17 cellular contexts compared by ENCODE assay signal in genomic region chr9:121296213-121297127, GRCh38. TPM values are rescaled to one million over a fixed set of nuclear protein-coding genes. Genes with fewer than 3 reads are reported as not detected.
DNase-seq lines count a peak whose midpoint lies in the region; ATAC-seq and TF ChIP-seq lines count a peak whose summit lies in the region.
"Had no signal": no experiment of that assay in that cellular context is flagged by ENCODE, and none has a peak within 500 bp of the region (broad histone marks: within the 10 kb centered on the region; RNA-seq: fewer than 3 reads in every experiment).

No MANE protein-coding gene starts in this region.

- no peaks in the 10 kb centered on the region for H3K27me3 ChIP-seq in cardiac muscle cell
- H3K27me3 ChIP-seq in left lung, result no peaks in the 10 kb centered on the region
- no peaks in the 10 kb centered on the region for H3K27me3 ChIP-seq in rectal smooth muscle tissue (ENCODE audit: control insufficient read depth, insufficient read depth, low read length)
- H3K27me3 ChIP-seq in uterus, result no peaks in the 10 kb centered on the region
- H3K27me3 ChIP-seq: brain microvascular endothelial cell had no signal

- no peak overlapping the region for H3K9ac ChIP-seq in rectal smooth muscle tissue (ENCODE audit: low read length)

- H3K36me3 ChIP-seq in cardiac muscle cell (no peaks in the 10 kb centered on the region), left lung (peaks cover 0 to 10% of the 10 kb centered on the region in 2 donors), rectal smooth muscle tissue (ENCODE audit: control insufficient read depth, insufficient read depth, low read length) (no peaks in the 10 kb centered on the region), uterus (no peaks in the 10 kb centered on the region)

- TF ChIP-seq CTCF in cardiac muscle cell (IDR thresholded peaks at IDR 0.05; ENCODE audit: low read depth, low read length) (no peak), left lung (IDR thresholded peaks at IDR 0.05) (no peak), uterus (IDR thresholded peaks at IDR 0.05) (no peak)

- H3K4me1 ChIP-seq in cardiac muscle cell (ENCODE audit: low read depth) (peaks cover 45% of the 10 kb centered on the region), left lung (peaks cover 29 to 87% of the 10 kb centered on the region in 2 donors), rectal smooth muscle tissue (ENCODE audit: control insufficient read depth, insufficient read depth, low read length) (peaks cover 65% of the 10 kb centered on the region), uterus (peaks cover 22 to 42% of the 10 kb centered on the region in 2 donors)

- H3K4me3 ChIP-seq in cardiac muscle cell, result no peak overlapping the region
- no peak overlapping the region for H3K4me3 ChIP-seq in left lung
- H3K4me3 ChIP-seq in rectal smooth muscle tissue (ENCODE audit: low read length), result no peak overlapping the region
- H3K4me3 ChIP-seq in uterus, result no peak overlapping the region

- ATAC-seq in Right ventricle myocardium superior (ENCODE audit: poor library complexity), result no peak
- ATAC-seq in left lung, result no peak
- ATAC-seq in HG03571 (IDR thresholded peaks at IDR 0.05; ENCODE audit: unreplicated experiment), result no peak
- no peak for ATAC-seq in GM21381 (IDR thresholded peaks at IDR 0.05; ENCODE audit: unreplicated experiment)
- ATAC-seq: activated CD8-positive, alpha-beta T cell treated with anti-CD3 and anti-CD28 coated beads for 36 hours had no signal

- DNase-seq in cardiac muscle cell (ENCODE audit: low read depth in 1 of 2, low spot score in 1 of 2), result no peak
- DNase-seq in Right ventricle myocardium superior, result no peak
- no peak for DNase-seq in left lung
- peak; percentile 19 to 22 for DNase-seq in uterus
- no peak for DNase-seq in HK-2 (ENCODE audit: unreplicated experiment)
- DNase-seq: activated CD8-positive, alpha-beta T cell treated with anti-CD3 and anti-CD28 coated beads for 36 hours; activated effector memory CD4-positive, alpha-beta T cell treated with Interleukin-2 at 50 U/mL for 16 hours; brain microvascular endothelial cell; CD8-positive, alpha-beta memory T cell; NCI-H187 treated with DMSO at 0.1 percent for 48 hours; NCI-H774; SHP77; stimulated activated CD4-positive, alpha-beta T cell treated with anti-CD3 and anti-CD28 coated beads, Interleukin-4, amount 100 ng/mL, for 4 hours; stimulated activated naive CD4-positive, alpha-beta T cell had no signal

- H3K9me3 ChIP-seq in cardiac muscle cell (ENCODE audit: low read depth) (no peaks in the 10 kb centered on the region), left lung (no peaks in the 10 kb centered on the region), uterus (no peaks in the 10 kb centered on the region)

- H3K27ac ChIP-seq in cardiac muscle cell (peak overlapping the region; percentile 88), left lung (peak overlapping the region; percentile 67 to 75), rectal smooth muscle tissue (ENCODE audit: low read depth, low read length) (peak overlapping the region; percentile 93), uterus (peak overlapping the region; percentile 95 to 100)
- H3K27ac ChIP-seq: brain microvascular endothelial cell had no signal

- no peak for TF ChIP-seq POLR2A in uterus (IDR thresholded peaks at IDR 0.05)

- intact Hi-C loops in Right ventricle myocardium superior (cut with DNase I), result no loop called here
- intact Hi-C loops in left lung (cut with DNase I), result no loop called here
- intact Hi-C loops in uterus (cut with DNase I; ENCODE audit: low total_unique reads), result no loop called here

RNA-seq across cellular contexts. Expression of gene GSN, which starts 28.5 kb away (rescaled TPM):
- 285 and 310 TPM in 2 replicates for total RNA-seq in cardiac muscle cell
- polyA plus RNA-seq in cardiac muscle cell, result 268 and 299 TPM in 2 replicates
- total RNA-seq in Right ventricle myocardium superior, result 837 TPM
- total RNA-seq in left lung, result 100 to 1,000 TPM; 395 to 485 TPM
- total RNA-seq in uterus, result 1,000 to 10,000 TPM in 2 of 4 donors, 100 to 1,000 TPM in 2; 567 to 1,619 (median 884) TPM

Comparison
In these comparisons a context has a peak if more than half of its experiments do, and no peak if none do; other contexts are left out.
1. DNase-seq: peak in uterus (2 of 2); none in cardiac muscle cell (0 of 2), Right ventricle myocardium superior (single experiment), left lung (0 of 2) and HK-2 (single experiment).
2. Peak in every context shown above with its lines, with median percentiles within 50 percentile points of each other: H3K27ac ChIP-seq.